Comparison of ENCODE assay signal across 24 cellular contexts in the genomic region with DNA sequence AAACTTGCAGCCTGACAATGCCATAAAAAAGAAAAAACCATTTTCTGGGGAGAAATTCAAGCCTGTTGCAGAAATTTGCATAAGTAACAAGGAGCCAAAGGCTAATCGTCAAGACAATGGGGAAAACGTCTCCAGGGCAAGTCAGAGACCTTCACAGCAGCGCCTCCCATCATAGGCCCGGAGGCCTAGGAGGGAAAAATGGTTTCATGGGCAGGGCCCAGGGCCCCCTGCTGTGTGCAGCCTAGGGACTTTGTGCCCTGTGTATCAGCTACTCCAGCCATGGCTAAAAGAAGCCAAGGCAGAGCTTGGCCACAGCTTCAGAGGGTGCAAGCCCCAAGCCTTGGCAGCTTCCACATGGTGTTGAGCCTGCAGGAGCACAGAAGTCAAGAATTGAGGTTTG.
"Had no signal": no experiment of that assay in that cellular context is flagged by ENCODE, and none has a peak within 500 bp of the region (broad histone marks: within the 10 kb centered on the region; RNA-seq: fewer than 3 reads in every experiment).

No MANE protein-coding gene starts in this region.

- H3K27me3 ChIP-seq: stomach, suprapubic skin, testis, thyroid gland, tibial artery, tibial nerve, transverse colon, upper lobe of left lung, upper lobe of right lung, uterus, vagina had no signal

- H3K27ac ChIP-seq: stomach, suprapubic skin, testis, thoracic aorta, thyroid gland, tibial artery, tibial nerve, transverse colon, upper lobe of left lung, upper lobe of right lung, uterus, vagina had no signal

- H3K4me1 ChIP-seq: stomach, suprapubic skin, testis, thyroid gland, tibial artery, tibial nerve, transverse colon, upper lobe of left lung, upper lobe of right lung, uterus, vagina had no signal

- H3K36me3 ChIP-seq: stomach, suprapubic skin, thoracic aorta, thyroid gland, tibial artery, tibial nerve, transverse colon, upper lobe of left lung, upper lobe of right lung, uterus, vagina had no signal

- DNase-seq: stimulated activated CD4-positive, alpha-beta T cell treated with anti-CD3 and anti-CD28 coated beads, Interleukin-2, amount 100 ng/mL, for 48 hours; stimulated activated CD4-positive, alpha-beta T cell treated with anti-CD3 and anti-CD28 coated beads, Interleukin-4, amount 100 ng/mL, for 1 hour; stimulated activated CD4-positive, alpha-beta T cell treated with anti-CD3 and anti-CD28 coated beads, Interleukin-4, amount 100 ng/mL, for 24 hours; stimulated activated CD4-positive, alpha-beta T cell treated with anti-CD3 and anti-CD28 coated beads, Interleukin-4, amount 100 ng/mL, for 4 hours; stimulated activated CD8-positive, alpha-beta memory T cell treated with anti-CD3 and anti-CD28 coated beads, Interleukin-4, amount 100 ng/mL, for 48 hours; stimulated activated naive B cell treated with anti-CD40 and anti-IgM and Interleukin-4, amounts not matched to agents 10 μg/mL and 1 μg/mL and 100 μg/mL, for 72 hours; stimulated activated naive CD4-positive, alpha-beta T cell; stimulated activated naive CD4-positive, alpha-beta T cell treated with Interleukin-2 at 50 U/mL for 16 hours; stimulated activated naive CD8-positive, alpha-beta T cell treated with anti-CD3 and anti-CD28 coated beads, Interleukin-15, amount 100 ng/mL, for 72 hours; stimulated activated naive CD8-positive, alpha-beta T cell treated with anti-CD3 and anti-CD28 coated beads, Interleukin-15, Interleukin-2, amounts not matched to agents 100 U/mL and 50 U/mL, for 24 hours; stomach; substantia nigra; testis; thyroid gland; tibial artery; transverse colon; trophoblast cell; upper lobe of left lung; upper lobe of right lung; uterus had no signal

- H3K4me3 ChIP-seq: stomach, suprapubic skin, testis, thoracic aorta, thyroid gland, tibial artery, tibial nerve, transverse colon, upper lobe of left lung, upper lobe of right lung, uterus, vagina had no signal

- H3K9me3 ChIP-seq: suprapubic skin, testis, thoracic aorta, thyroid gland, tibial artery, tibial nerve, transverse colon, upper lobe of right lung, uterus, vagina had no signal
